In the genomic region with DNA sequence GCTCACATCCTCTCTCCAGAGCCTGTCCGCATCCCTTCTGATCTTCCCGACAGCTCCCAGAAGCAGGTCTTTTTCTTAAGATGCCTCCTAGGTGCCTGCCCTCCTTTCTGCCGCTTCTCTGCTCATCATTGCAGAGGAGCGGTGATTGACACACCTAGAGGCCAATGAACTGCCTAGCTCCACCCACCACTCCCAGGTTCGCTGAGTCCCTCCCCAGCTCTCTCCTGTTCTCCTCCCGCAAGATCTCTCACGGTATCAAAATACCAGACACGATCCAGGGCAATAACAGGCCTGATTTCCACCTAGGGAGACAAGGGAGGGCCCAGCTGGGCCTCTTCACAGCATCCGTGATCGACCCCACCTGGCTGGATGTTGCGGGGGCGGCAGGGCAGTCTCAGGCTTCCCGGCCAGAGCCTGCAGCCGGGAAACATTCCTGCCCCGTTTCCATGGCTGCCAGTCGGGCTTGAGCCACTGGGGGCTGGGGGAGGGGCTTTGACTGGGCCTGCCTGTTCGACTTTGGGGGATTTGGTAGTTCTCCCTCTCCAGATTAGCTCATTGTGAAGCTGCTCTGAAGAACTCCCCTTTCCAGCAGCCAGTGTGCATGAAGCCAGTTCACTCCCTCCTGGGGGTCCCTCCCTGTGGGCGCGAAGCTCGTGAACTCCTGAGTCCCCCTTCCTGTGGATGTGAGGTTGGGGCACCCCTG, we compare ENCODE assay signal across 8 cellular contexts.
A peak's percentile ranks its signal among the peaks of the same experiment; 100 is the strongest.
DNase-seq lines count a peak whose midpoint lies in the region; ATAC-seq, FAIRE-seq and TF ChIP-seq lines count a peak whose summit lies in the region.

No MANE protein-coding gene starts in this region.

- in situ Hi-C loops in Panc1 (cut with HindIII; ENCODE audit: low pct_unique_long_range_greater_than_20kb, low sequenced_read_pairs): no loop called here

- H3K27ac Mint-ChIP-seq in activated naive CD4-positive, alpha-beta T cell treated with anti-CD3 and anti-CD28 coated beads, Interleukin-2, amount 50 U/mL, for 72 hours: peak overlapping the region in 1 of 2 donors; percentile 58

- no peaks in the 10 kb centered on the region for H3K36me3 Mint-ChIP-seq in activated naive CD4-positive, alpha-beta T cell treated with anti-CD3 and anti-CD28 coated beads, Interleukin-2, amount 50 U/mL, for 72 hours

- H3K36me3 ChIP-seq in Panc1 (ENCODE audit: control insufficient read depth, insufficient read depth, low read length) (no peaks in the 10 kb centered on the region), thyroid gland (no peaks in the 10 kb centered on the region)

- intact Hi-C loops in Panc1 (cut with micrococcal nuclease; ENCODE audit: unreplicated experiment): no loop called here
- intact Hi-C loops in head of caudate nucleus (cut with DNase I): no loop called here
- intact Hi-C loops in thyroid gland (cut with DNase I): no loop called here

- H3K9me3 ChIP-seq in Panc1 (ENCODE audit: control insufficient read depth, insufficient read depth, low read depth, low read length): no peaks in the 10 kb centered on the region
- no peaks in the 10 kb centered on the region for H3K9me3 ChIP-seq in thyroid gland

- CTCF ChIA-PET in Panc1 (lab: Charles Lee): no interaction called here

- 20 to 36% methylated on average over 11 to 14 of the region's 20 CpGs for WGBS in thyroid gland, 2 donors

- peak in 1 of 2 donors; percentile 36 for TF ChIP-seq POLR2A in thyroid gland (IDR thresholded peaks at IDR 0.05)

- H3K27ac ChIP-seq in Panc1 (ENCODE audit: low read length): no peak overlapping the region
- H3K27ac ChIP-seq in thyroid gland: peak overlapping the region; percentile 61 to 97 (median 90)

- DNase-seq in EH (ENCODE audit: low read depth): peak; percentile 92
- peak; percentile 93 for DNase-seq in HTR-8/SVneo (ENCODE audit: insufficient read length, low spot score)
- DNase-seq in Panc1 (ENCODE audit: low read depth, low spot score): peak; percentile 75
- DNase-seq in activated naive CD4-positive, alpha-beta T cell treated with anti-CD3 and anti-CD28 coated beads, Interleukin-2, amount 50 U/mL, for 72 hours (ENCODE audit: low spot score in 2 of 2): peak; percentile 61 to 73
- DNase-seq in head of caudate nucleus: peak; percentile 69 to 98 (median 89)
- DNase-seq in omental fat pad (ENCODE audit: low spot score): peak; percentile 81
- DNase-seq in thyroid gland: peak; percentile 92 to 94
- DNase-seq in SKM-1 treated with dmso at 0.1 percent for 144 hours (lab: John Stamatoyannopoulos, UW; ENCODE audit: unreplicated experiment): no peak

- peak overlapping the region; percentile 42 to 74 for H3K4me3 ChIP-seq in Panc1 (ENCODE audit: low read depth in 2 of 2, low read length in 2 of 2)
- peak overlapping the region in 1 of 3 donors; percentile 6 for H3K4me3 ChIP-seq in thyroid gland (replicated peaks in 1 of 3)

- peak; percentile 97 for ATAC-seq in Panc1
- ATAC-seq in activated naive CD4-positive, alpha-beta T cell treated with anti-CD3 and anti-CD28 coated beads, Interleukin-2, amount 50 U/mL, for 72 hours: peak; percentile 95 to 99
- peak; percentile 88 for ATAC-seq in omental fat pad (ENCODE audit: low FRiP score)

- no TSS peak for BruUV-seq in Panc1 (replicated peaks; lab: Mats Ljungman, UMichigan)

- POLR2A ChIA-PET in Panc1 (lab: Charles Lee): no interaction called here

- H3K4me1 ChIP-seq in Panc1 (ENCODE audit: control insufficient read depth, insufficient read depth, low read length) (no peaks in the 10 kb centered on the region; the same call in 1 of the 2 replicates), thyroid gland (peaks cover 23 to 43% of the 10 kb centered on the region in 2 donors)

- TF ChIP-seq CTCF in Panc1 (IDR thresholded peaks at IDR 0.05): no peak
- TF ChIP-seq CTCF in omental fat pad (IDR thresholded peaks at IDR 0.05): no peak
- TF ChIP-seq CTCF in thyroid gland (IDR thresholded peaks at IDR 0.05): peak in 1 of 6 experiments; percentile 11

- FAIRE-seq in HTR-8/SVneo (lab: Jason Lieb, UNC): peak; percentile 4

- no peaks in the 10 kb centered on the region for H3K9me3 Mint-ChIP-seq in activated naive CD4-positive, alpha-beta T cell treated with anti-CD3 and anti-CD28 coated beads, Interleukin-2, amount 50 U/mL, for 72 hours

- H3K27me3 ChIP-seq in Panc1 (ENCODE audit: control insufficient read depth, insufficient read depth, low read length) (peaks cover 19% of the 10 kb centered on the region), thyroid gland (no peaks in the 10 kb centered on the region)
